In genomic region chr4:18020145-18020670, GRCh38 we compare ENCODE assay signal across 8 cellular contexts. TPM values are rescaled to one million over a fixed set of nuclear protein-coding genes. Genes with fewer than 3 reads are reported as not detected.
DNase-seq lines count a peak whose midpoint lies in the region; ATAC-seq and TF ChIP-seq lines count a peak whose summit lies in the region.

No MANE protein-coding gene starts in this region.

- H3K4me1 ChIP-seq in heart left ventricle (peaks cover 0 to 30% (median 9%) of the 10 kb centered on the region in 12 donors), SJCRH30 (peaks cover 3% of the 10 kb centered on the region; the same call in 1 of the 2 replicates), mononuclear cell (ENCODE audit: insufficient read depth, low read length) (peaks cover 21% of the 10 kb centered on the region), uterus (no peaks in the 10 kb centered on the region)

- ATAC-seq in heart left ventricle (no peak), GM18873 (IDR thresholded peaks at IDR 0.05; ENCODE audit: low FRiP score, unreplicated experiment) (no peak), GM18870 (IDR thresholded peaks at IDR 0.05; ENCODE audit: unreplicated experiment) (no peak)

- H3K27ac ChIP-seq in heart left ventricle (peak overlapping the region in 6 of 12 donors; percentile 91 to 97 (median 96)), SJCRH30 (no peak overlapping the region), uterus (peak overlapping the region; percentile 96 to 98)

- peaks cover 25% of the 10 kb centered on the region for H3K4me1 Mint-ChIP-seq in dendritic cell treated with granulocyte-macrophage colony-stimulating factor and Interleukin-4, amounts not matched to agents 40 ng/mL and 50 ng/mL, for 4 days (ENCODE audit: low read depth)

- H3K27ac Mint-ChIP-seq in dendritic cell treated with granulocyte-macrophage colony-stimulating factor and Interleukin-4, amounts not matched to agents 40 ng/mL and 50 ng/mL, for 4 days, result peak overlapping the region; percentile 99

- TF ChIP-seq CTCF in heart left ventricle (IDR thresholded peaks at IDR 0.05), result no peak
- TF ChIP-seq CTCF in uterus (IDR thresholded peaks at IDR 0.05), result no peak

- peaks cover 16% of the 10 kb centered on the region for H3K36me3 Mint-ChIP-seq in dendritic cell treated with granulocyte-macrophage colony-stimulating factor and Interleukin-4, amounts not matched to agents 40 ng/mL and 50 ng/mL, for 4 days (ENCODE audit: low read depth)

- no peaks in the 10 kb centered on the region for H3K36me3 ChIP-seq in heart left ventricle
- no peaks in the 10 kb centered on the region for H3K36me3 ChIP-seq in SJCRH30
- no peaks in the 10 kb centered on the region for H3K36me3 ChIP-seq in uterus

- H3K27me3 ChIP-seq in heart left ventricle (no peaks in the 10 kb centered on the region), SJCRH30 (no peaks in the 10 kb centered on the region), mononuclear cell (ENCODE audit: insufficient read depth, low read length) (no peaks in the 10 kb centered on the region), uterus (no peaks in the 10 kb centered on the region)

- no peaks in the 10 kb centered on the region for H3K9me3 Mint-ChIP-seq in dendritic cell treated with granulocyte-macrophage colony-stimulating factor and Interleukin-4, amounts not matched to agents 40 ng/mL and 50 ng/mL, for 4 days

- DNase-seq in heart left ventricle, result no peak
- no peak for DNase-seq in cardiac septum (ENCODE audit: low spot score)
- DNase-seq in SJCRH30, result no peak
- no peak for DNase-seq in uterus

- peaks cover 15% of the 10 kb centered on the region for H3K27me3 Mint-ChIP-seq in dendritic cell treated with granulocyte-macrophage colony-stimulating factor and Interleukin-4, amounts not matched to agents 40 ng/mL and 50 ng/mL, for 4 days

- WGBS in heart left ventricle, 4 donors, result 5 to 10% (median 6%) methylated on average over 16 of the region's 16 CpGs

- TF ChIP-seq POLR2A in heart left ventricle (IDR thresholded peaks at IDR 0.05) (no peak), uterus (IDR thresholded peaks at IDR 0.05) (no peak)

- no peaks in the 10 kb centered on the region for H3K9me3 ChIP-seq in heart left ventricle
- no peaks in the 10 kb centered on the region for H3K9me3 ChIP-seq in SJCRH30 (replicated peaks)
- no peaks in the 10 kb centered on the region for H3K9me3 ChIP-seq in mononuclear cell (ENCODE audit: low read depth, low read length)
- no peaks in the 10 kb centered on the region for H3K9me3 ChIP-seq in uterus

- H3K4me3 ChIP-seq in heart left ventricle (peak overlapping the region; percentile 58 to 97 (median 90)), SJCRH30 (peak overlapping the region; percentile 83), mononuclear cell (ENCODE audit: low read length) (peak overlapping the region; percentile 84), uterus (peak overlapping the region; percentile 86 to 92)

- intact Hi-C loops in heart left ventricle (cut with DNase I), result loop anchor here in 7 of 10 donors (5.0 to 10.0 kb wide), 3 partner anchors 205 to 213 kb away; partner anchors contain the start of genes DCAF16 (in 6 of the 7) and NCAPG (in 6 of the 7)
- intact Hi-C loops in cardiac septum (cut with DNase I), result loop anchor here (2.0 kb wide), 1 partner anchor 443 kb away; the partner anchor contains the start of gene LAP3
- intact Hi-C loops in dendritic cell treated with granulocyte-macrophage colony-stimulating factor and Interleukin-4, amounts not matched to agents 40 ng/mL and 50 ng/mL, for 4 days (cut with micrococcal nuclease), result loop anchor here (2.0 kb wide), 1 partner anchor 405 kb away; the partner anchor contains the start of gene MED28
- intact Hi-C loops in uterus (cut with DNase I; ENCODE audit: low total_unique reads), result no loop called here

- H3K4me3 Mint-ChIP-seq in dendritic cell treated with granulocyte-macrophage colony-stimulating factor and Interleukin-4, amounts not matched to agents 40 ng/mL and 50 ng/mL, for 4 days, result peak overlapping the region; percentile 90

RNA-seq across cellular contexts. Expression of gene LCORL, which starts 1.3 kb away (rescaled TPM):
- total RNA-seq in heart left ventricle (10 to 100 TPM in 2 of 9 donors, 1 to 10 TPM in 7; 4.6 to 12.1 (median 6.0) TPM), cardiac septum (5.5 TPM), mononuclear cell (16.4 TPM), uterus (10 to 100 TPM; 14.1 to 66.7 (median 23.1) TPM)
- polyA plus RNA-seq in heart left ventricle, result 1 to 10 TPM; 1.3 to 2.7 TPM
- total RNA-seq in SJCRH30 (2014; rRNA removed; shearing (Covaris generic)), result 17.1 and 18.1 TPM in 2 replicates
